9 cellular contexts compared by ENCODE assay signal in the genomic region with DNA sequence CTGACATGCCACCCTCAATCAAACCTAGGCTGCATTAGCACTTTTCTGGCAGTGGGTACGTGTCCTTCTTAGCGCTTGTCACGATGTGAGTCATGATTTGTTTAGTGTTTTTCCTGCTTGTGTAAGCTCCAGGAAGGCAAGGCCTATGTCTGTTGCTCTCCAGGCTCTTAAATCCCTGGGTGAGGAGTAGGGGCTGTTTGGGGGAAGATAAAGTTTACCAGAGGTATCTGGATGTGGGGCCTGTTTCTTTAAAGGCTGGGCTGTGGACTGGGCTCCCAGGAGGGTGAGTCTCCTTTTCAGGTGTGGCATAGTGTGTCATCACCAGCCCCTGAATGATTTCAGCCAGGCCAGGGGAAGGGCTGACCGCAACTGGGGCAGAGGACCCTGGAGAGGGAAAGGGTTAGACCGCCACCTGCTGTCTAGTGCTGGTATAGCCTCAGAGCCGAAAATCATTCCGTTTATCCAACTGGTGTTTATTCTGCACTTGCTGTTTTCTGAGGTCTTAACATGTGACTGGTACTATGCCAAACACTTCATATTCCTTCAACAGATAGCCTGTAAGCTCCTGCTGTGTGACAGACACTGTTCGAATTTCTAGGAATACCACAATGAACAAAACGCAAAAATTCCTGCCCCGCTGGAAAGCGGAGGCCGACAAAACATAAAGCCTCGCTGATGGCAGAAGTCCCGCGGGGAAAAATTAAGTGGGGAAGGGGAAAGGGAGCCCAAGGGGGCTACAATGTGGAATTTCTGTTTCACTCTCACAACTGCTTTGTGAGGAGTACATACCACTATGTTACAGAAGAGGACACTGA. TPM values are rescaled to one million over a fixed set of nuclear protein-coding genes. Genes with fewer than 3 reads are reported as not detected.
DNase-seq lines count a peak whose midpoint lies in the region; ATAC-seq and TF ChIP-seq lines count a peak whose summit lies in the region.
"Had no signal": no experiment of that assay in that cellular context is flagged by ENCODE, and none has a peak within 500 bp of the region (broad histone marks: within the 10 kb centered on the region; RNA-seq: fewer than 3 reads in every experiment).

No MANE protein-coding gene starts in this region.

- H4K20me1 ChIP-seq in BLaER1 treated with 17β-estradiol and CSF1 and Interleukin-3, amounts not matched to agents 10 nM and 100 nM = no peaks in the 10 kb centered on the region

- DNase-seq in NCI-H460 (ENCODE audit: extremely low read depth, low read depth) (peak; percentile 55), dedifferentiated amniotic fluid mesenchymal stem cell (ENCODE audit: extremely low spot score) (peak; percentile 72), lower lobe of right lung (peak; percentile 74)
- peak; percentile 83 for DNase-seq in activated CD4-positive, alpha-beta T cell treated with anti-CD3 and anti-CD28 coated beads for 48 hours
- DNase-seq in stimulated activated CD4-positive, alpha-beta T cell treated with anti-CD3 and anti-CD28 coated beads, TNF-alpha, amount 100 ng/mL, for 24 hours (ENCODE audit: low read depth in 3 of 3) = peak; percentile 42 to 68 (median 45)

- no peaks in the 10 kb centered on the region for H3K9me3 ChIP-seq in BLaER1 treated with 17β-estradiol and CSF1 and Interleukin-3, amounts not matched to agents 10 nM and 100 nM (replicated peaks in 1 of 11)
- H3K9me3 ChIP-seq in lower lobe of right lung = no peaks in the 10 kb centered on the region

- ATAC-seq in GM21825 (IDR thresholded peaks at IDR 0.05; ENCODE audit: unreplicated experiment) = peak; percentile 39
- ATAC-seq in lower lobe of right lung = peak; percentile 94
- no peak for ATAC-seq in HG03469 (IDR thresholded peaks at IDR 0.05; ENCODE audit: unreplicated experiment)

- H3K4me1 ChIP-seq in BLaER1 treated with 17β-estradiol and CSF1 and Interleukin-3, amounts not matched to agents 10 nM and 100 nM = peaks cover 30 to 57% (median 51%) of the 10 kb centered on the region in 10 experiments
- peaks cover 9% of the 10 kb centered on the region for H3K4me1 ChIP-seq in lower lobe of right lung

- peak overlapping the region; percentile 80 to 95 (median 88) for H3K4me2 ChIP-seq in BLaER1 treated with 17β-estradiol and CSF1 and Interleukin-3, amounts not matched to agents 10 nM and 100 nM

- peak overlapping the region; percentile 2 to 48 (median 26); a peak in 17 of 20 replicates for H3K4me3 ChIP-seq in BLaER1 treated with 17β-estradiol and CSF1 and Interleukin-3, amounts not matched to agents 10 nM and 100 nM
- H3K4me3 ChIP-seq in lower lobe of right lung = no peak overlapping the region

- 0 out of 22 replicates have a peak, but pooled peaks cover 0 to 3% (median 0%) of the 10 kb centered on the region in 11 experiments for H3K36me3 ChIP-seq in BLaER1 treated with 17β-estradiol and CSF1 and Interleukin-3, amounts not matched to agents 10 nM and 100 nM
- H3K36me3 ChIP-seq in lower lobe of right lung = no peaks in the 10 kb centered on the region

- peak overlapping the region in 10 of 11 experiments; percentile 31 to 81 (median 48); a peak in 18 of 22 replicates for H3K9ac ChIP-seq in BLaER1 treated with 17β-estradiol and CSF1 and Interleukin-3, amounts not matched to agents 10 nM and 100 nM

- TF ChIP-seq CTCF in lower lobe of right lung (IDR thresholded peaks at IDR 0.05) = peak; percentile 95

- H3K27me3 ChIP-seq in BLaER1 treated with 17β-estradiol and CSF1 and Interleukin-3, amounts not matched to agents 10 nM and 100 nM = peaks cover 0 to 12% (median 0%) of the 10 kb centered on the region in 11 experiments; a peak in 3 of 22 replicates
- H3K27me3 ChIP-seq in lower lobe of right lung (ENCODE audit: low read depth) = no peaks in the 10 kb centered on the region

- intact Hi-C loops in lower lobe of right lung (cut with DNase I) = no loop called here

- peak overlapping the region in 9 of 11 experiments; percentile 53 to 85 (median 68); a peak in 18 of 22 replicates for H3K27ac ChIP-seq in BLaER1 treated with 17β-estradiol and CSF1 and Interleukin-3, amounts not matched to agents 10 nM and 100 nM
- H3K27ac ChIP-seq in lower lobe of right lung = peak overlapping the region; percentile 24

RNA-seq across cellular contexts. Expression of a gene that starts 9.7 kb away (rescaled TPM):
- total RNA-seq in NCI-H460 (2014; rRNA removed; shearing (Covaris generic)) = 3.7 and 4.6 TPM in 2 replicates
- 0.63 and 8.6 TPM in 2 replicates for polyA plus RNA-seq in NCI-H460 (2014; cell fraction: nucleus; rRNA removed)
- total RNA-seq in lower lobe of right lung = 32.3 TPM
- total RNA-seq: T-helper 2 cell treated with Interferon-gamma antibody and Interleukin-4, amounts not matched to agents 100 ng/mL and 5 ng/mL, for 36 hours had no signal

RNA-seq across cellular contexts. Expression of a gene that starts 49.8 kb away (rescaled TPM):
- total RNA-seq in NCI-H460 (2014; rRNA removed; shearing (Covaris generic)) = not detected in 2 replicates
- polyA plus RNA-seq in NCI-H460 (2014; cell fraction: nucleus; rRNA removed) = not detected in 2 replicates
- 24.5 TPM for total RNA-seq in lower lobe of right lung
- total RNA-seq: T-helper 2 cell treated with Interferon-gamma antibody and Interleukin-4, amounts not matched to agents 100 ng/mL and 5 ng/mL, for 36 hours had no signal

Comparison
In these comparisons a context has a peak if more than half of its experiments do, and no peak if none do; other contexts are left out.
1. RNA of a gene that starts 49.8 kb away (total RNA-seq): 24.5 TPM in lower lobe of right lung (single experiment); not detected in NCI-H460; every median in the first group is over 10 times any median in the second.
2. Peak in every context shown above with its lines, with median percentiles within 50 percentile points of each other: DNase-seq.